Comparison of ENCODE assay signal across 1 cellular context in genomic region chr14:54652890-54653201, GRCh38.
TF ChIP-seq lines count a peak whose summit lies in the region.

No MANE protein-coding gene starts in this region.

TF ChIP-seq in WTC11, 78 proteins besides CTCF, POLR2A, EP300 and RAD21:
- TF ChIP-seq ZNF317 (CRISPR knock-in tag; IDR thresholded peaks at IDR 0.05; ENCODE audit: borderline replicate concordance, low read depth) (no peak), GTF2I (CRISPR knock-in tag; conservative IDR thresholded peaks at IDR 0.05) (no peak), ZNF138 (CRISPR knock-in tag; conservative IDR thresholded peaks at IDR 0.05) (no peak), USF1 (CRISPR knock-in tag; IDR thresholded peaks at IDR 0.05) (no peak), SMAD3 (CRISPR knock-in tag; IDR thresholded peaks at IDR 0.05; ENCODE audit: borderline replicate concordance) (no peak), ZNF281 (CRISPR knock-in tag; IDR thresholded peaks at IDR 0.05) (no peak), NFYB (CRISPR knock-in tag; conservative IDR thresholded peaks at IDR 0.05; ENCODE audit: low read depth) (no peak), FOXK1 (CRISPR knock-in tag; IDR thresholded peaks at IDR 0.05) (no peak), TP53 (CRISPR knock-in tag; IDR thresholded peaks at IDR 0.05) (no peak), SOX15 (CRISPR knock-in tag; IDR thresholded peaks at IDR 0.05) (no peak), ZNF512 (CRISPR knock-in tag; IDR thresholded peaks at IDR 0.05; ENCODE audit: borderline replicate concordance) (no peak), JUN (CRISPR knock-in tag; IDR thresholded peaks at IDR 0.05) (no peak), ATF2 (CRISPR knock-in tag; IDR thresholded peaks at IDR 0.05; ENCODE audit: borderline replicate concordance, low read depth) (no peak)
- TF ChIP-seq, protein P1, sequence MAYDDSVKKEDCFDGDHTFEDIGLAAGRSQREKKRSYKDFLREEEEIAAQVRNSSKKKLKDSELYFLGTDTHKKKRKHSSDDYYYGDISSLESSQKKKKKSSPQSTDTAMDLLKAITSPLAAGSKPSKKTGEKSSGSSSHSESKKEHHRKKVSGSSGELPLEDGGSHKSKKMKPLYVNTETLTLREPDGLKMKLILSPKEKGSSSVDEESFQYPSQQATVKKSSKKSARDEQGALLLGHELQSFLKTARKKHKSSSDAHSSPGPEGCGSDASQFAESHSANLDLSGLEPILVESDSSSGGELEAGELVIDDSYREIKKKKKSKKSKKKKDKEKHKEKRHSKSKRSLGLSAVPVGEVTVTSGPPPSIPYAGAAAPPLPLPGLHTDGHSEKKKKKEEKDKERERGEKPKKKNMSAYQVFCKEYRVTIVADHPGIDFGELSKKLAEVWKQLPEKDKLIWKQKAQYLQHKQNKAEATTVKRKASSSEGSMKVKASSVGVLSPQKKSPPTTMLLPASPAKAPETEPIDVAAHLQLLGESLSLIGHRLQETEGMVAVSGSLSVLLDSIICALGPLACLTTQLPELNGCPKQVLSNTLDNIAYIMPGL (CRISPR knock-in tag; IDR thresholded peaks at IDR 0.05) = no peak
- TF ChIP-seq, protein P2, sequence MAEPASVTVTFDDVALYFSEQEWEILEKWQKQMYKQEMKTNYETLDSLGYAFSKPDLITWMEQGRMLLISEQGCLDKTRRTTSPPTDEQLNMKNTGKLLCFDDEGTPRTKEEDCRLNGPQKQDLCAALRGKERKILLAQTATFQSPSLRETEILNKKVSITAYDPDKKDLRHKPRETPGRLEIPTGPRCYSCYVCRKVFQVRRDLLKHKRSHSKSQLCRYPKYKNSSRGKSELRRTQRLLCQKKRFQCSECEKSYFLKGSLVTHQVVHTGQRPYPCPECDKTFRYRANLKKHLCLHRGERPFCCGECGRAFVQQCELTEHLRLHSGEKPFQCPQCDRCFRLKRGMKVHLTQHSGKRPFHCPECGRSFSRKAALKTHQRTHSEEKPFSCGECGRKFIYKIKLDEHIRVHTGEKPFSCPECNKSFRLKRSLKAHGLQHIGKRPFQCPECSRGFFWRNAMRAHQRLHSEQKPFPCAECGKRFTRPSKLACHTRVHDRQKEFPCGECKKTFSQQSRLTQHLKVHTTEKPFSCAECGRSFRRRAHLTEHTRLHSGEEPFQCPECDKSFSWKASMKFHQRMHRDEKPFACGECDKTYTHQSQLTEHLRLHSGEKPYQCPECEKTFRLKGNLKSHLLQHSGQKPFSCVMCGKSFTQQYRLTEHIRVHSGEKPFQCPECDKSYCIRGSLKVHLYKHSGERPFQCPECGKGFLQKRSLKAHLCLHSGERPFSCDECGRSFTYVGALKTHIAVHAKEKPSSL (CRISPR knock-in tag; conservative IDR thresholded peaks at IDR 0.05) = no peak
- TF ChIP-seq, protein P3, sequence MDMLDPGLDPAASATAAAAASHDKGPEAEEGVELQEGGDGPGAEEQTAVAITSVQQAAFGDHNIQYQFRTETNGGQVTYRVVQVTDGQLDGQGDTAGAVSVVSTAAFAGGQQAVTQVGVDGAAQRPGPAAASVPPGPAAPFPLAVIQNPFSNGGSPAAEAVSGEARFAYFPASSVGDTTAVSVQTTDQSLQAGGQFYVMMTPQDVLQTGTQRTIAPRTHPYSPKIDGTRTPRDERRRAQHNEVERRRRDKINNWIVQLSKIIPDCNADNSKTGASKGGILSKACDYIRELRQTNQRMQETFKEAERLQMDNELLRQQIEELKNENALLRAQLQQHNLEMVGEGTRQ (CRISPR knock-in tag; IDR thresholded peaks at IDR 0.05) = no peak
